11 cellular contexts compared by ENCODE assay signal in the genomic region with DNA sequence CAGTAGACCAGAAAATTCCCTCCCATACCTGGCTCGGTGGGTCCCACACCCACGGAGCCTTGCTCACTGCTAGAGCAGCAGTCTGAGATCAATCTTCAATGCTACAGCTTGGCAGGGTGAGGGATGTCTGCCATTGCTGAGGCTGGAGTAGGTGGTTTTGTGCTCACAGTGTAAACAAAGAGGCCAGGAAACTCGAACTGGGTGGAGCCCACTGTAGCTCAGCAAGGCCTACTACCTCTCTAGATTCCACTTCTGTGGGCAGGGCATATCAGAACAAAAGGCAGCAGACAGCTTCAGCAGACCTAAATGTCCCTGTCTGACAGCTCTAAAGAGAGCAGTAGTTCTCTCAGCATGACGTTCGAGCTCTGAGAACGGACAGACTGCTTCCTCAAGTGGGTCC. TPM values are rescaled to one million over a fixed set of nuclear protein-coding genes. Genes with fewer than 3 reads are reported as not detected.
A peak's percentile ranks its signal among the peaks of the same experiment; 100 is the strongest.
DNase-seq lines count a peak whose midpoint lies in the region.
"Had no signal": no experiment of that assay in that cellular context is flagged by ENCODE, and none has a peak within 500 bp of the region (broad histone marks: within the 10 kb centered on the region; RNA-seq: fewer than 3 reads in every experiment).

No MANE protein-coding gene starts in this region.

- peak in 2 of 3 donors; percentile 18 to 24 for DNase-seq in stimulated activated CD4-positive, alpha-beta T cell treated with anti-CD3 and anti-CD28 coated beads, TNF-alpha, amount 100 ng/mL, for 1 hour (ENCODE audit: low read depth in 3 of 3, low spot score in 1 of 3)
- no peak for DNase-seq in stimulated activated CD4-positive, alpha-beta T cell treated with anti-CD3 and anti-CD28 coated beads, Interleukin-1b, Interleukin-23, amount 100 ng/mL, for 48 hours
- peak; percentile 6 for DNase-seq in T follicular helper cell (ENCODE audit: low read depth)
- peak; percentile 66 for DNase-seq in activated effector memory CD4-positive, alpha-beta T cell treated with anti-CD3 and anti-CD28 coated beads, Interleukin-2, amount 50 U/mL, for 16 hours
- no peak for DNase-seq in substantia nigra (lab: John Stamatoyannopoulos, UW)
- no peak for DNase-seq in NCI-H526 (lab: John Stamatoyannopoulos, UW)
- no peak for DNase-seq in SK-N-DZ (ENCODE audit: low spot score)
- DNase-seq: kidney, T-helper 9 cell had no signal

- peak overlapping the region; percentile 64 for H3K27ac ChIP-seq in thymus (ENCODE audit: low read depth)
- no peak overlapping the region for H3K27ac ChIP-seq in substantia nigra (ENCODE audit: low read depth, low read length, poor library complexity, severe bottlenecking)
- H3K27ac ChIP-seq: gastroesophageal sphincter had no signal

- no peaks in the 10 kb centered on the region for H3K36me3 ChIP-seq in thymus (ENCODE audit: control insufficient read depth, insufficient read depth)
- H3K36me3 ChIP-seq: gastroesophageal sphincter had no signal

- no peaks in the 10 kb centered on the region for H3K9me3 ChIP-seq in thymus (ENCODE audit: control insufficient read depth)

- H3K27me3 ChIP-seq in thymus (ENCODE audit: control insufficient read depth, insufficient read depth) = no peaks in the 10 kb centered on the region

- no peaks in the 10 kb centered on the region for H3K4me1 ChIP-seq in thymus (ENCODE audit: control insufficient read depth, insufficient read depth, low read length)
- H3K4me1 ChIP-seq: gastroesophageal sphincter had no signal

- 77% methylated on average over 6 of the region's 6 CpGs for WGBS in thymus

- no peak overlapping the region for H3K4me3 ChIP-seq in thymus (ENCODE audit: low read length)
- H3K4me3 ChIP-seq: gastroesophageal sphincter had no signal

RNA-seq across cellular contexts. Expression of a gene that starts 5.6 kb away (rescaled TPM):
- polyA plus RNA-seq in thymus = 15.9 TPM
- not detected in 2 replicates for polyA plus RNA-seq in SK-N-DZ (2014; cell fraction: cytosol; rRNA removed)
- not detected in 2 replicates for polyA plus RNA-seq in SK-N-DZ (2014; cell fraction: nucleus; rRNA removed)

Comparison
In these comparisons a context has a peak if more than half of its experiments do, and no peak if none do; other contexts are left out.
1. DNase-seq: peak in stimulated activated CD4-positive, alpha-beta T cell treated with anti-CD3 and anti-CD28 coated beads, TNF-alpha, amount 100 ng/mL, for 1 hour (2 of 3), T follicular helper cell (single experiment) and activated effector memory CD4-positive, alpha-beta T cell treated with anti-CD3 and anti-CD28 coated beads, Interleukin-2, amount 50 U/mL, for 16 hours (single experiment); none in stimulated activated CD4-positive, alpha-beta T cell treated with anti-CD3 and anti-CD28 coated beads, Interleukin-1b, Interleukin-23, amount 100 ng/mL, for 48 hours (single experiment), substantia nigra (0 of 49), NCI-H526 (0 of 2) and SK-N-DZ (single experiment).